Comparison of ENCODE assay signal across 14 cellular contexts in the genomic region with DNA sequence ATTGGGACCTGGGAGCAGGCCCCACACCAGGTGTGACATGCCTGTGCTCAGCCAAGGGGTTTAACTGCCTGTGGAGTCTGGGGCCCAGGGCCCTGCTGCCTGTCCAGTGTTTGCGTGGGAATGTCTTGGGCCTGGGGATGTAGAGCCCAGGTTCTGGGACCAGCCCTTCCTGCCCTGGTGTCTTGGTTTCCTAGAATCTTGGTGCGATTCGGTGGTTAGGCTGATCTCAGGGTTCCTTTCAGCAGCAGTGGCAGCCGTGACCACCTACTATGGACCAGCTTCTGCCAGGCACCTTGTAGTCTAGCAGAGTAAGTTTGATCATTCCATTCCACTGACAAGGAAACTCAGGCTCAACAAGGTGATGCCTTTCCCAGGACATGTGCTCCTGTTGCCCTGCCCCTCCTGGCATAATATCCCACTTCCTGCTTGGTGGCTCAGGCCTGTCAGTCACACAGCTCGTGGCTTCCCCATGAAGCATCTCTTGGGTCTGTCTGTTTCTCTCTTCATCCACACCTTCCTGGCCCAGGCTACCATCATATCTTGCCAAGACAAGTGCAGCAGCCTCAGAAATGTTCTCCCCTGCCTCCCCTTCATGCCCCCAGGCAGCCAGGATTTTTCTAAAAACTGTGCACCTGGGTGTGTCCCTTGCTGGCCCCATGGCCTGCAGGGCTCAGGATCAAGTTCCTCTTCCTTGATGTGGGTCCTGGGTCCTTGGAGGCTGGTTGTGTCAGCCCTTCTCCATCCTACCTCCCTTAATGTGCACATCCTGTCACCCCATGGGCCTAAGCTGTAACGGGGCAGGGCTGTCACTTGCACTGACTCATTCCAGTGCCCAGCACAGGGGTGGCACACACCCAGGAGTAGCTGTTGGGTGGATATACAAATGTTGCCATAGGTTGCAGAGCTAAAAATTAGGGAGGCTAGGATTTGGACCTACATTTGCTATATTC. TPM values are rescaled to one million over a fixed set of nuclear protein-coding genes. Genes with fewer than 3 reads are reported as not detected.
DNase-seq lines count a peak whose midpoint lies in the region; ATAC-seq and TF ChIP-seq lines count a peak whose summit lies in the region.
"Had no signal": no experiment of that assay in that cellular context is flagged by ENCODE, and none has a peak within 500 bp of the region (broad histone marks: within the 10 kb centered on the region; RNA-seq: fewer than 3 reads in every experiment).

No MANE protein-coding gene starts in this region.

- no peaks in the 10 kb centered on the region for H3K9me3 ChIP-seq in spleen
- no peaks in the 10 kb centered on the region for H3K9me3 ChIP-seq in trophoblast cell (ENCODE audit: insufficient read depth, low read depth, low read length)

- no peaks in the 10 kb centered on the region for H3K79me1 ChIP-seq in trophoblast cell (ENCODE audit: low read length)

- no peak overlapping the region for H3K4me3 ChIP-seq in spleen
- no peak overlapping the region for H3K4me3 ChIP-seq in trophoblast cell (ENCODE audit: low read depth, low read length)
- H3K4me3 ChIP-seq: lung had no signal

- peaks cover 12% of the 10 kb centered on the region for H3K4me1 Mint-ChIP-seq in activated naive CD8-positive, alpha-beta T cell treated with anti-CD3 and anti-CD28 coated beads, Interleukin-2, amount 10 ng/mL, durations not matched to agents 7 days and 5 days
- peaks cover 17% of the 10 kb centered on the region for H3K4me1 Mint-ChIP-seq in activated naive CD8-positive, alpha-beta T cell treated with anti-CD3 and anti-CD28 coated beads for 36 hours
- peaks cover 28% of the 10 kb centered on the region for H3K4me1 Mint-ChIP-seq in central memory CD8-positive, alpha-beta T cell

- H3K36me3 ChIP-seq in spleen: peaks cover 0 to 6% (median 0%) of the 10 kb centered on the region in 6 donors
- no peaks in the 10 kb centered on the region for H3K36me3 ChIP-seq in trophoblast cell (ENCODE audit: control insufficient read depth in 1 of 2, insufficient read depth in 2 of 2, low read length in 2 of 2)

- TF ChIP-seq POLR2A in spleen (IDR thresholded peaks at IDR 0.05): no peak

- H3K9me3 Mint-ChIP-seq in activated naive CD8-positive, alpha-beta T cell treated with anti-CD3 and anti-CD28 coated beads, Interleukin-2, amount 10 ng/mL, durations not matched to agents 7 days and 5 days: no peaks in the 10 kb centered on the region
- H3K9me3 Mint-ChIP-seq in activated naive CD8-positive, alpha-beta T cell treated with anti-CD3 and anti-CD28 coated beads for 36 hours: no peaks in the 10 kb centered on the region
- H3K9me3 Mint-ChIP-seq in central memory CD8-positive, alpha-beta T cell: no peaks in the 10 kb centered on the region
- H3K9me3 Mint-ChIP-seq: stimulated activated memory B cell treated with anti-CD40 and anti-IgM and Interleukin-4, amounts not matched to agents 10 μg/mL and 1 μg/mL and 100 μg/mL, for 72 hours had no signal

- H3K4ac ChIP-seq in trophoblast cell (ENCODE audit: low read depth, low read length): no peak overlapping the region

- H2BK5ac ChIP-seq in trophoblast cell (ENCODE audit: low read depth, low read length, poor library complexity): no peak overlapping the region

- H2BK12ac ChIP-seq in trophoblast cell (ENCODE audit: low read length): no peak overlapping the region

- H3K14ac ChIP-seq in trophoblast cell (ENCODE audit: low read length): no peak overlapping the region

- H3K27ac Mint-ChIP-seq in activated naive CD8-positive, alpha-beta T cell treated with anti-CD3 and anti-CD28 coated beads, Interleukin-2, amount 10 ng/mL, durations not matched to agents 7 days and 5 days: peak overlapping the region; percentile 21
- H3K27ac Mint-ChIP-seq in activated naive CD8-positive, alpha-beta T cell treated with anti-CD3 and anti-CD28 coated beads for 36 hours: no peak overlapping the region
- peak overlapping the region; percentile 70 for H3K27ac Mint-ChIP-seq in central memory CD8-positive, alpha-beta T cell (ENCODE audit: low read depth)
- H3K27ac Mint-ChIP-seq: stimulated activated memory B cell treated with anti-CD40 and anti-IgM and Interleukin-4, amounts not matched to agents 10 μg/mL and 1 μg/mL and 100 μg/mL, for 72 hours had no signal

- H3K9ac ChIP-seq in trophoblast cell (ENCODE audit: low read length): no peak overlapping the region

- DNase-seq in activated naive CD8-positive, alpha-beta T cell treated with anti-CD3 and anti-CD28 coated beads, Interleukin-2, amount 10 ng/mL, durations not matched to agents 7 days and 5 days: no peak
- no peak for DNase-seq in activated naive CD8-positive, alpha-beta T cell treated with anti-CD3 and anti-CD28 coated beads for 36 hours
- DNase-seq in MV-4-11 (lab: John Stamatoyannopoulos, UW): peak; percentile 46
- DNase-seq in central memory CD8-positive, alpha-beta T cell (ENCODE audit: low spot score in 2 of 2): no peak
- peak; percentile 32 for DNase-seq in spleen
- DNase-seq in NCI-H526 treated with DMSO at 0.1 percent for 48 hours (lab: John Stamatoyannopoulos, UW): no peak
- no peak for DNase-seq in trophoblast cell
- no peak for DNase-seq in SKM-1 (lab: John Stamatoyannopoulos, UW; ENCODE audit: unreplicated experiment)
- DNase-seq: head of caudate nucleus; NCI-H187 treated with DMSO at 0.1 percent for 48 hours; NK-92 treated with Interleukin-12 subunit alpha and Interleukin-12 subunit beta, amount 100 ng/mL, for 24 hours; stimulated activated CD4-positive, alpha-beta T cell treated with anti-CD3 and anti-CD28 coated beads, Interleukin-1b, Interleukin-23, amount 100 ng/mL, for 48 hours had no signal

- intact Hi-C loops in spleen (cut with DNase I; ENCODE audit: low total_unique reads): no loop called here

- H4K12ac ChIP-seq in trophoblast cell (ENCODE audit: low read depth, low read length): no peak overlapping the region

- no peak overlapping the region for H3K4me3 Mint-ChIP-seq in activated naive CD8-positive, alpha-beta T cell treated with anti-CD3 and anti-CD28 coated beads, Interleukin-2, amount 10 ng/mL, durations not matched to agents 7 days and 5 days
- H3K4me3 Mint-ChIP-seq in activated naive CD8-positive, alpha-beta T cell treated with anti-CD3 and anti-CD28 coated beads for 36 hours: no peak overlapping the region
- no peak overlapping the region for H3K4me3 Mint-ChIP-seq in central memory CD8-positive, alpha-beta T cell
- H3K4me3 Mint-ChIP-seq: stimulated activated memory B cell treated with anti-CD40 and anti-IgM and Interleukin-4, amounts not matched to agents 10 μg/mL and 1 μg/mL and 100 μg/mL, for 72 hours had no signal

- H4K91ac ChIP-seq in trophoblast cell (ENCODE audit: low read depth, low read length): no peak overlapping the region

- H3K27ac ChIP-seq in spleen (no peak overlapping the region), trophoblast cell (ENCODE audit: low read depth, low read length) (no peak overlapping the region)

- no peak overlapping the region for H3K18ac ChIP-seq in trophoblast cell (ENCODE audit: low read length)

- no peak overlapping the region for H2BK120ac ChIP-seq in trophoblast cell (ENCODE audit: insufficient read depth, low read length, poor library complexity)

- H3K23ac ChIP-seq in trophoblast cell (ENCODE audit: low read length): no peak overlapping the region

- TF ChIP-seq CTCF in spleen (IDR thresholded peaks at IDR 0.05 in 8 of 11, conservative IDR thresholded peaks at IDR 0.05 in 3 of 11): no peak

- peaks cover 0 to 25% (median 9%) of the 10 kb centered on the region in 6 donors for H3K4me1 ChIP-seq in spleen
- H3K4me1 ChIP-seq in trophoblast cell (ENCODE audit: control insufficient read depth in 1 of 2, insufficient read depth in 2 of 2, low read length in 2 of 2): peaks cover 4 to 9% of the 10 kb centered on the region in 2 experiments

- H4K8ac ChIP-seq in trophoblast cell (ENCODE audit: low read depth, low read length): no peak overlapping the region

- H3K27me3 ChIP-seq in spleen (replicated peaks in 1 of 7): no peaks in the 10 kb centered on the region
- no peaks in the 10 kb centered on the region for H3K27me3 ChIP-seq in trophoblast cell (ENCODE audit: insufficient read depth, low read length)

- H2AFZ ChIP-seq in trophoblast cell (ENCODE audit: insufficient read depth, low read length, poor library complexity): no peak overlapping the region

- H3K27me3 Mint-ChIP-seq in activated naive CD8-positive, alpha-beta T cell treated with anti-CD3 and anti-CD28 coated beads, Interleukin-2, amount 10 ng/mL, durations not matched to agents 7 days and 5 days: no peaks in the 10 kb centered on the region
- H3K27me3 Mint-ChIP-seq in activated naive CD8-positive, alpha-beta T cell treated with anti-CD3 and anti-CD28 coated beads for 36 hours: no peaks in the 10 kb centered on the region
- no peaks in the 10 kb centered on the region for H3K27me3 Mint-ChIP-seq in central memory CD8-positive, alpha-beta T cell
- H3K27me3 Mint-ChIP-seq: stimulated activated memory B cell treated with anti-CD40 and anti-IgM and Interleukin-4, amounts not matched to agents 10 μg/mL and 1 μg/mL and 100 μg/mL, for 72 hours had no signal

- 70 to 78% (median 73%) methylated on average over 6 of the region's 6 CpGs for WGBS in spleen, 5 donors
- no CpG with 5 or more reads among the region's 6 CpGs for WGBS in trophoblast cell (ENCODE audit: extremely low coverage, insufficient coverage, insufficient read length)

- POLR2A ChIA-PET in activated naive CD8-positive, alpha-beta T cell treated with anti-CD3 and anti-CD28 coated beads, Interleukin-2, amount 10 ng/mL, durations not matched to agents 7 days and 5 days (lab: Charles Lee): no interaction called here

- peak; percentile 67 for ATAC-seq in activated naive CD8-positive, alpha-beta T cell treated with anti-CD3 and anti-CD28 coated beads, Interleukin-2, amount 10 ng/mL, durations not matched to agents 7 days and 5 days (ENCODE audit: low read depth)
- peak; percentile 36 for ATAC-seq in central memory CD8-positive, alpha-beta T cell (replicated peaks; ENCODE audit: extremely low read depth, poor library complexity, severe bottlenecking)
- ATAC-seq: stimulated activated memory B cell treated with anti-CD40 and anti-IgM and Interleukin-4, amounts not matched to agents 10 μg/mL and 1 μg/mL and 100 μg/mL, for 72 hours had no signal

- H3K79me2 ChIP-seq in trophoblast cell (ENCODE audit: control insufficient read depth, insufficient read depth, low read length, poor library complexity): no peaks in the 10 kb centered on the region

- H3K36me3 Mint-ChIP-seq in activated naive CD8-positive, alpha-beta T cell treated with anti-CD3 and anti-CD28 coated beads, Interleukin-2, amount 10 ng/mL, durations not matched to agents 7 days and 5 days: no peaks in the 10 kb centered on the region
- no peaks in the 10 kb centered on the region for H3K36me3 Mint-ChIP-seq in activated naive CD8-positive, alpha-beta T cell treated with anti-CD3 and anti-CD28 coated beads for 36 hours
- no peaks in the 10 kb centered on the region for H3K36me3 Mint-ChIP-seq in central memory CD8-positive, alpha-beta T cell (ENCODE audit: insufficient read depth)
- H3K36me3 Mint-ChIP-seq: stimulated activated memory B cell treated with anti-CD40 and anti-IgM and Interleukin-4, amounts not matched to agents 10 μg/mL and 1 μg/mL and 100 μg/mL, for 72 hours had no signal

- no peak overlapping the region for H2AK5ac ChIP-seq in trophoblast cell (ENCODE audit: low read length)

- H3K4me2 ChIP-seq in trophoblast cell (ENCODE audit: low read length): no peak overlapping the region

RNA-seq across cellular contexts. Expression of gene WDR25, which starts 48.5 kb away (rescaled TPM):
- 1 to 10 TPM; 6.1 to 8.4 TPM for total RNA-seq in activated naive CD8-positive, alpha-beta T cell treated with anti-CD3 and anti-CD28 coated beads, Interleukin-2, amount 10 ng/mL, durations not matched to agents 7 days and 5 days
- 1 to 10 TPM; 7.9 to 9.0 TPM for total RNA-seq in activated naive CD8-positive, alpha-beta T cell treated with anti-CD3 and anti-CD28 coated beads for 36 hours
- 10 to 100 TPM in 2 of 7 donors, 1 to 10 TPM in 5; 4.4 to 20.9 (median 9.9) TPM for total RNA-seq in spleen
- 1 to 10 TPM; 4.8 to 6.9 (median 4.8) TPM for polyA plus RNA-seq in spleen
- 3.6 and 3.8 TPM in 2 replicates for polyA plus RNA-seq in trophoblast cell (2013)

Comparison
In these comparisons a context has a peak if more than half of its experiments do, and no peak if none do; other contexts are left out.
1. DNase-seq: peak in MV-4-11 (single experiment) and spleen (single experiment); none in activated naive CD8-positive, alpha-beta T cell treated with anti-CD3 and anti-CD28 coated beads, Interleukin-2, amount 10 ng/mL, durations not matched to agents 7 days and 5 days (single experiment), activated naive CD8-positive, alpha-beta T cell treated with anti-CD3 and anti-CD28 coated beads for 36 hours (single experiment), central memory CD8-positive, alpha-beta T cell (0 of 2), NCI-H526 treated with DMSO at 0.1 percent for 48 hours (single experiment), trophoblast cell (0 of 2) and SKM-1 (single experiment).